Comparison of ENCODE assay signal across 6 cellular contexts in genomic region chr5:130743091-130743490, GRCh38.
"Had no signal": no experiment of that assay in that cellular context is flagged by ENCODE, and none has a peak within 500 bp of the region (broad histone marks: within the 10 kb centered on the region; RNA-seq: fewer than 3 reads in every experiment).

No MANE protein-coding gene starts in this region.

- H3K4me2 ChIP-seq: GM23338 had no signal

- H2AFZ ChIP-seq: GM23338 had no signal

- H3K4me1 Mint-ChIP-seq: GM23338, H9, IgD-negative memory B cell had no signal

- H3K27ac Mint-ChIP-seq: GM23338, H9, IgD-negative memory B cell had no signal

- H3K4me3 ChIP-seq: GM23338 had no signal

- H3K27me3 Mint-ChIP-seq: IgD-negative memory B cell had no signal

- H3K4me3 Mint-ChIP-seq: GM23338, H9, IgD-negative memory B cell had no signal

- DNase-seq: H9, HCEC 1CT had no signal

- H3K27ac ChIP-seq: HL-60 had no signal

- H3K36me3 Mint-ChIP-seq: IgD-negative memory B cell had no signal

- ATAC-seq: GM23338, HepG2 had no signal
